ENCODE assay signal across 1 cellular context in genomic region chr18:79718878-79719477, GRCh38.
TF ChIP-seq lines count a peak whose summit lies in the region.

No MANE protein-coding gene starts in this region.

TF ChIP-seq in HepG2, 621 proteins besides CTCF, POLR2A, EP300 and RAD21:
- TF ChIP-seq NFIB (CRISPR knock-in tag; IDR thresholded peaks at IDR 0.05; ENCODE audit: borderline replicate concordance): no peak
- no peak for TF ChIP-seq SRY (CRISPR knock-in tag; IDR thresholded peaks at IDR 0.05)
- TF ChIP-seq ZNF709 (CRISPR knock-in tag; IDR thresholded peaks at IDR 0.05): no peak
- TF ChIP-seq SNAPC2 (CRISPR knock-in tag; IDR thresholded peaks at IDR 0.05): no peak
- no peak for TF ChIP-seq CREB3 (CRISPR knock-in tag; IDR thresholded peaks at IDR 0.05)
- no peak for TF ChIP-seq XBP1 (CRISPR knock-in tag; IDR thresholded peaks at IDR 0.05)
- TF ChIP-seq ZNF275 (CRISPR knock-in tag; IDR thresholded peaks at IDR 0.05; ENCODE audit: borderline replicate concordance): no peak
- TF ChIP-seq ATF5 (CRISPR knock-in tag; IDR thresholded peaks at IDR 0.05; ENCODE audit: low read depth): no peak
- no peak for TF ChIP-seq ZNF557 (CRISPR knock-in tag; IDR thresholded peaks at IDR 0.05)
